Comparison of ENCODE assay signal across 1 cellular context in the genomic region with DNA sequence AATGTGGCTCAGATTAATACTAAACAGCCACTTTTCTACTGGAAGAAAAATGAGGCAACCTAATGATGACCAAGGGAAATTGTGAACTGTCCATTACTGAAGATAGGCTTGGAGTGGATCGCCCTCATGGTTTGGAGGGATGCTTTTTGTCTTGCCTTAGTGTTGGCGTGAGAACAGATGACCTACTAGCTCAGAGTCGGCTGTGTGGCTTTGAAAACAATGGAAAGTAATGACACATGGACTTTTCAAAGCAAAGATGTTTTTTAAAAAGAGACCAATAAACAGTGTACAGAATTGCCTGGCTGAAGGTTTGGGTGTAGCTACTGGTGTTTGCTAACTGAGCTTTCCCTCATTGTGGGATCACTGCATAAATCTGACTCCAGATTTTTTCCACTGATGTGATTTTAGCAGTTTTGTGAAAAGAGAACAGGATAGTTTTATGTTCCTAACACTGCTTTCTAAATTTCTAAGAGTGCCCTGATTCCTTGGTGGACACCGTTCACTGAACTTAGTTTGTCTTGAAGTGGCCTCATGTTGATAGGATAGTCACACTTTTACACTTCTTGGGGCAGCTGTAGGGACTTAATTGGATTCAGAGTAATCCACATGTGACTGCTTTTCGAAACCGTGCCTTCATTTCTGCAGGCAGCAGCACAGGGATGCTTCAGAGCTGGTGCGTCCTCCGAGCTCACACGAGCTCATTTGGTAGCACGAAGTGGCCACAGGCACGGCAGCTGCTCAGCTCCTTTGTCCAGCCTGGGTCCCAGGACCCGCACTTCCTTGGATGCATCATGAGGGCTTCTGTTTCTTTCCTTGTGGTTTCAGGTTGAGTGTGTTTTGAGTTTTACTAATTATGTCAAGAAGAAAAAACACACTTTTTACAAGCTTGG.
TF ChIP-seq lines count a peak whose summit lies in the region.

No MANE protein-coding gene starts in this region.

TF ChIP-seq in WTC11, 78 proteins besides CTCF, POLR2A, EP300 and RAD21:
- TF ChIP-seq, protein P1, sequence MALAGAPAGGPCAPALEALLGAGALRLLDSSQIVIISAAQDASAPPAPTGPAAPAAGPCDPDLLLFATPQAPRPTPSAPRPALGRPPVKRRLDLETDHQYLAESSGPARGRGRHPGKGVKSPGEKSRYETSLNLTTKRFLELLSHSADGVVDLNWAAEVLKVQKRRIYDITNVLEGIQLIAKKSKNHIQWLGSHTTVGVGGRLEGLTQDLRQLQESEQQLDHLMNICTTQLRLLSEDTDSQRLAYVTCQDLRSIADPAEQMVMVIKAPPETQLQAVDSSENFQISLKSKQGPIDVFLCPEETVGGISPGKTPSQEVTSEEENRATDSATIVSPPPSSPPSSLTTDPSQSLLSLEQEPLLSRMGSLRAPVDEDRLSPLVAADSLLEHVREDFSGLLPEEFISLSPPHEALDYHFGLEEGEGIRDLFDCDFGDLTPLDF (CRISPR knock-in tag; IDR thresholded peaks at IDR 0.05) = no peak
- TF ChIP-seq RELA (CRISPR knock-in tag; IDR thresholded peaks at IDR 0.05; ENCODE audit: borderline replicate concordance) (no peak), RORB (CRISPR knock-in tag; IDR thresholded peaks at IDR 0.05) (no peak), ZNF671 (CRISPR knock-in tag; IDR thresholded peaks at IDR 0.05) (no peak), FOXK1 (CRISPR knock-in tag; IDR thresholded peaks at IDR 0.05) (no peak), HMGA2 (CRISPR knock-in tag; IDR thresholded peaks at IDR 0.05) (no peak), ERG (CRISPR knock-in tag; IDR thresholded peaks at IDR 0.05) (no peak), ETV6 (CRISPR knock-in tag; IDR thresholded peaks at IDR 0.05) (no peak), CREM (CRISPR knock-in tag; IDR thresholded peaks at IDR 0.05) (no peak), ZNF425 (CRISPR knock-in tag; conservative IDR thresholded peaks at IDR 0.05) (no peak), MXD4 (CRISPR knock-in tag; IDR thresholded peaks at IDR 0.05; ENCODE audit: borderline replicate concordance) (no peak), NFE2L1 (CRISPR knock-in tag; IDR thresholded peaks at IDR 0.05) (no peak)
- TF ChIP-seq, protein P2, sequence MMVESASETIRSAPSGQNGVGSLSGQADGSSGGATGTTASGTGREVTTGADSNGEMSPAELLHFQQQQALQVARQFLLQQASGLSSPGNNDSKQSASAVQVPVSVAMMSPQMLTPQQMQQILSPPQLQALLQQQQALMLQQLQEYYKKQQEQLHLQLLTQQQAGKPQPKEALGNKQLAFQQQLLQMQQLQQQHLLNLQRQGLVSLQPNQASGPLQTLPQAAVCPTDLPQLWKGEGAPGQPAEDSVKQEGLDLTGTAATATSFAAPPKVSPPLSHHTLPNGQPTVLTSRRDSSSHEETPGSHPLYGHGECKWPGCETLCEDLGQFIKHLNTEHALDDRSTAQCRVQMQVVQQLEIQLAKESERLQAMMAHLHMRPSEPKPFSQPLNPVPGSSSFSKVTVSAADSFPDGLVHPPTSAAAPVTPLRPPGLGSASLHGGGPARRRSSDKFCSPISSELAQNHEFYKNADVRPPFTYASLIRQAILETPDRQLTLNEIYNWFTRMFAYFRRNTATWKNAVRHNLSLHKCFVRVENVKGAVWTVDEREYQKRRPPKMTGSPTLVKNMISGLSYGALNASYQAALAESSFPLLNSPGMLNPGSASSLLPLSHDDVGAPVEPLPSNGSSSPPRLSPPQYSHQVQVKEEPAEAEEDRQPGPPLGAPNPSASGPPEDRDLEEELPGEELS (CRISPR knock-in tag; IDR thresholded peaks at IDR 0.05) = no peak
- TF ChIP-seq, protein P3, sequence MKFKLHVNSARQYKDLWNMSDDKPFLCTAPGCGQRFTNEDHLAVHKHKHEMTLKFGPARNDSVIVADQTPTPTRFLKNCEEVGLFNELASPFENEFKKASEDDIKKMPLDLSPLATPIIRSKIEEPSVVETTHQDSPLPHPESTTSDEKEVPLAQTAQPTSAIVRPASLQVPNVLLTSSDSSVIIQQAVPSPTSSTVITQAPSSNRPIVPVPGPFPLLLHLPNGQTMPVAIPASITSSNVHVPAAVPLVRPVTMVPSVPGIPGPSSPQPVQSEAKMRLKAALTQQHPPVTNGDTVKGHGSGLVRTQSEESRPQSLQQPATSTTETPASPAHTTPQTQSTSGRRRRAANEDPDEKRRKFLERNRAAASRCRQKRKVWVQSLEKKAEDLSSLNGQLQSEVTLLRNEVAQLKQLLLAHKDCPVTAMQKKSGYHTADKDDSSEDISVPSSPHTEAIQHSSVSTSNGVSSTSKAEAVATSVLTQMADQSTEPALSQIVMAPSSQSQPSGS (CRISPR knock-in tag; IDR thresholded peaks at IDR 0.05; ENCODE audit: borderline replicate concordance, low read depth) = no peak
- TF ChIP-seq, protein P4, sequence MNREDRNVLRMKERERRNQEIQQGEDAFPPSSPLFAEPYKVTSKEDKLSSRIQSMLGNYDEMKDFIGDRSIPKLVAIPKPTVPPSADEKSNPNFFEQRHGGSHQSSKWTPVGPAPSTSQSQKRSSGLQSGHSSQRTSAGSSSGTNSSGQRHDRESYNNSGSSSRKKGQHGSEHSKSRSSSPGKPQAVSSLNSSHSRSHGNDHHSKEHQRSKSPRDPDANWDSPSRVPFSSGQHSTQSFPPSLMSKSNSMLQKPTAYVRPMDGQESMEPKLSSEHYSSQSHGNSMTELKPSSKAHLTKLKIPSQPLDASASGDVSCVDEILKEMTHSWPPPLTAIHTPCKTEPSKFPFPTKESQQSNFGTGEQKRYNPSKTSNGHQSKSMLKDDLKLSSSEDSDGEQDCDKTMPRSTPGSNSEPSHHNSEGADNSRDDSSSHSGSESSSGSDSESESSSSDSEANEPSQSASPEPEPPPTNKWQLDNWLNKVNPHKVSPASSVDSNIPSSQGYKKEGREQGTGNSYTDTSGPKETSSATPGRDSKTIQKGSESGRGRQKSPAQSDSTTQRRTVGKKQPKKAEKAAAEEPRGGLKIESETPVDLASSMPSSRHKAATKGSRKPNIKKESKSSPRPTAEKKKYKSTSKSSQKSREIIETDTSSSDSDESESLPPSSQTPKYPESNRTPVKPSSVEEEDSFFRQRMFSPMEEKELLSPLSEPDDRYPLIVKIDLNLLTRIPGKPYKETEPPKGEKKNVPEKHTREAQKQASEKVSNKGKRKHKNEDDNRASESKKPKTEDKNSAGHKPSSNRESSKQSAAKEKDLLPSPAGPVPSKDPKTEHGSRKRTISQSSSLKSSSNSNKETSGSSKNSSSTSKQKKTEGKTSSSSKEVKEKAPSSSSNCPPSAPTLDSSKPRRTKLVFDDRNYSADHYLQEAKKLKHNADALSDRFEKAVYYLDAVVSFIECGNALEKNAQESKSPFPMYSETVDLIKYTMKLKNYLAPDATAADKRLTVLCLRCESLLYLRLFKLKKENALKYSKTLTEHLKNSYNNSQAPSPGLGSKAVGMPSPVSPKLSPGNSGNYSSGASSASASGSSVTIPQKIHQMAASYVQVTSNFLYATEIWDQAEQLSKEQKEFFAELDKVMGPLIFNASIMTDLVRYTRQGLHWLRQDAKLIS (CRISPR knock-in tag; IDR thresholded peaks at IDR 0.05; ENCODE audit: borderline replicate concordance) = no peak
